Comparison of ENCODE assay signal across 12 cellular contexts in genomic region chr22:20249797-20250354, GRCh38. TPM values are rescaled to one million over a fixed set of nuclear protein-coding genes. Genes with fewer than 3 reads are reported as not detected.
DNase-seq lines count a peak whose midpoint lies in the region; ATAC-seq and TF ChIP-seq lines count a peak whose summit lies in the region.
"Had no signal": no experiment of that assay in that cellular context is flagged by ENCODE, and none has a peak within 500 bp of the region (broad histone marks: within the 10 kb centered on the region; RNA-seq: fewer than 3 reads in every experiment).

No MANE protein-coding gene starts in this region.

- intact Hi-C loops in OCI-LY7 (cut with micrococcal nuclease; ENCODE audit: unreplicated experiment), result no loop called here

- no TSS peak for BruUV-seq in OCI-LY7 (replicated peaks; lab: Mats Ljungman, UMichigan)

- no peak overlapping the region for H3K4me3 ChIP-seq in cardiac fibroblast (replicated peaks in 1 of 2; ENCODE audit: low read depth in 2 of 2, low read length in 2 of 2)
- no peak overlapping the region for H3K4me3 ChIP-seq in OCI-LY7 (ENCODE audit: low read depth, low read length, poor library complexity, severe bottlenecking)

- H3K27ac ChIP-seq in C4-2B (peak overlapping the region; percentile 14; the same call in 1 of the 2 replicates), OCI-LY7 (ENCODE audit: low read depth, low read length, poor library complexity, severe bottlenecking) (no peak overlapping the region)

- no peak overlapping the region for H2AFZ ChIP-seq in OCI-LY7 (ENCODE audit: low read length)

- TF ChIP-seq POLR2A in GM18505 (IDR thresholded peaks at IDR 0.05; ENCODE audit: borderline replicate concordance, extremely low read depth, insufficient read depth, insufficient read length), result no peak

- no peaks in the 10 kb centered on the region for H3K9me3 ChIP-seq in OCI-LY7 (ENCODE audit: low read length)

- H3K4me2 ChIP-seq in OCI-LY7 (ENCODE audit: low read length), result no peak overlapping the region

- no peaks in the 10 kb centered on the region for H3K36me3 ChIP-seq in OCI-LY7 (ENCODE audit: insufficient read depth, low read length)

- DNase-seq in NCI-H2029 treated with DMSO at 0.1 percent for 48 hours (lab: John Stamatoyannopoulos, UW) (peak; percentile 5), cardiac fibroblast (ENCODE audit: low read depth in 2 of 2) (peak; percentile 57 to 58), myocyte (ENCODE audit: low read depth) (peak; percentile 96), OCI-LY7 (ENCODE audit: low spot score) (no peak), AG20443 (ENCODE audit: low spot score) (no peak)
- DNase-seq: CD8-positive, alpha-beta memory T cell; NK-92 treated with Interleukin-12 subunit alpha and Interleukin-12 subunit beta, amount 100 ng/mL, for 24 hours; T-helper 9 cell had no signal

- H4K20me1 ChIP-seq in OCI-LY7 (ENCODE audit: insufficient read depth, low read length), result no peaks in the 10 kb centered on the region

- no peak for ATAC-seq in GM18505 (IDR thresholded peaks at IDR 0.05; ENCODE audit: unreplicated experiment)
- no peak for ATAC-seq in GM18511 (IDR thresholded peaks at IDR 0.05; ENCODE audit: unreplicated experiment)

- peaks cover 5% of the 10 kb centered on the region for H3K4me1 ChIP-seq in OCI-LY7 (ENCODE audit: insufficient read depth, low read length, poor library complexity, severe bottlenecking)

- TF ChIP-seq CTCF in C4-2B (conservative IDR thresholded peaks at IDR 0.05) (no peak), cardiac fibroblast (IDR thresholded peaks at IDR 0.05; ENCODE audit: low read depth, low read length) (no peak), OCI-LY7 (conservative IDR thresholded peaks at IDR 0.05; ENCODE audit: low read length) (no peak)

- POLR2A ChIA-PET in OCI-LY7 (lab: Charles Lee), result no interaction called here

- CTCF ChIA-PET in OCI-LY7 (lab: Charles Lee; ENCODE audit: unreplicated experiment), result no interaction called here

- no peaks in the 10 kb centered on the region for H3K79me2 ChIP-seq in OCI-LY7 (ENCODE audit: insufficient read depth, low read depth, low read length)

- H3K9me2 ChIP-seq in OCI-LY7 (ENCODE audit: insufficient read depth, low read length), result no peaks in the 10 kb centered on the region

RNA-seq across cellular contexts. Expression of gene RTN4R, which starts 18.2 kb away (rescaled TPM):
- total RNA-seq in myocyte (10.5 and 12.7 TPM in 2 replicates), OCI-LY7 (2022) (not detected in 2 replicates)
- polyA plus RNA-seq in myocyte (2012), result 1.2 TPM
- total RNA-seq in OCI-LY7 (2014; rRNA removed; shearing (Covaris generic)), result not detected in 2 replicates
- polyA plus RNA-seq: IgD-negative memory B cell had no signal

Comparison
In these comparisons a context has a peak if more than half of its experiments do, and no peak if none do; other contexts are left out.
1. DNase-seq: peak in NCI-H2029 treated with DMSO at 0.1 percent for 48 hours (single experiment), cardiac fibroblast (2 of 2) and myocyte (single experiment); none in OCI-LY7 (single experiment) and AG20443 (single experiment).